Comparison of ENCODE assay signal across 26 cellular contexts in the genomic region with DNA sequence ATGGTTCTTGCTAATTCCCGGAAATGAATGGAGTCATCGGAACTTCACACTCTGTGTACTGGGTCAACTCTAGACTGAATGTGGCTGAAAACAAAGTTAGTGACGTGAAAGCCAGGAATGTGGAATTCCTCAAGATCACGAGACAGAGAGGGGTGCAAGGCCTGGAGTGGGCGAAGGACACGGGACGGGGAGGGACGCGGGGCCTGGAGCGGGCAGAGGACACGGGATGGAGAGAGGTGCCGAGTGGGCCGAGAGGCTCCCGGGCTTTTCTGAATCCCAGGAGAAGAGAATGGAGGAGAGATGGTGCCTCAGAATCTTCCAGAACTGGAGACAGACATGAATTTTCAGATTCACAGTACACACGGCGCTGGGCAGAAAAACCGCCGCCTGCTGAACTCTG. TPM values are rescaled to one million over a fixed set of nuclear protein-coding genes. Genes with fewer than 3 reads are reported as not detected.
DNase-seq lines count a peak whose midpoint lies in the region; ATAC-seq, FAIRE-seq and TF ChIP-seq lines count a peak whose summit lies in the region.
"Had no signal": no experiment of that assay in that cellular context is flagged by ENCODE, and none has a peak within 500 bp of the region (broad histone marks: within the 10 kb centered on the region; RNA-seq: fewer than 3 reads in every experiment).

No MANE protein-coding gene starts in this region.

- H3K9ac ChIP-seq in astrocyte (ENCODE audit: low read length) (peak overlapping the region; percentile 59), kidney (ENCODE audit: low read length in 2 of 2) (no peak overlapping the region)
- H3K9ac ChIP-seq: GM23248 had no signal

- no peak overlapping the region for H3K27ac Mint-ChIP-seq in astrocyte (ENCODE audit: unreplicated experiment)
- no peak overlapping the region for H3K27ac Mint-ChIP-seq in CD4-positive, alpha-beta memory T cell
- no peak overlapping the region for H3K27ac Mint-ChIP-seq in natural killer cell
- H3K27ac Mint-ChIP-seq: CD4-positive, alpha-beta T cell; HFFc6 had no signal

- H3K9me3 Mint-ChIP-seq in astrocyte (ENCODE audit: unreplicated experiment) = no peaks in the 10 kb centered on the region
- H3K9me3 Mint-ChIP-seq in CD4-positive, alpha-beta memory T cell = peaks cover 0 to under 1% (median 0%) of the 10 kb centered on the region in 8 donors
- no peaks in the 10 kb centered on the region for H3K9me3 Mint-ChIP-seq in natural killer cell
- H3K9me3 Mint-ChIP-seq: CD4-positive, alpha-beta T cell; HFFc6 had no signal

- H3K27me3 ChIP-seq in H7 (ENCODE audit: control insufficient read depth, insufficient read depth, low read length) (no peaks in the 10 kb centered on the region), astrocyte (ENCODE audit: insufficient read depth, low read length) (no peaks in the 10 kb centered on the region)
- H3K27me3 ChIP-seq in CD4-positive, alpha-beta memory T cell (ENCODE audit: insufficient read depth, low read length) = no peaks in the 10 kb centered on the region
- H3K27me3 ChIP-seq: BLaER1 treated with 17β-estradiol and CSF1 and Interleukin-3, amounts not matched to agents 10 nM and 100 nM; MG63 had no signal

- POLR2A ChIA-PET in CD4-positive, alpha-beta memory T cell (lab: Charles Lee; ENCODE audit: partially characterized antibody) = no interaction called here

- no peak overlapping the region for H3K4me3 ChIP-seq in H7 (ENCODE audit: insufficient read depth, low read depth, low read length)
- no peak overlapping the region for H3K4me3 ChIP-seq in astrocyte (ENCODE audit: insufficient read depth, low read depth, low read length)
- no peak overlapping the region for H3K4me3 ChIP-seq in kidney (ENCODE audit: low read length in 2 of 2)
- no peak overlapping the region for H3K4me3 ChIP-seq in CD4-positive, alpha-beta memory T cell (ENCODE audit: low read length in 2 of 2)
- H3K4me3 ChIP-seq: BLaER1 treated with 17β-estradiol and CSF1 and Interleukin-3, amounts not matched to agents 10 nM and 100 nM; GM23248; HAP-1; MG63 had no signal

- intact Hi-C loops in kidney (cut with DNase I) = no loop called here
- intact Hi-C loops in sciatic nerve (cut with DNase I) = loop anchor here (5.0 kb wide), 1 partner anchor 1325 kb away; no protein-coding TSS in a partner anchor
- intact Hi-C loops in CD4-positive, alpha-beta memory T cell (cut with micrococcal nuclease) = no loop called here
- intact Hi-C loops in natural killer cell (cut with micrococcal nuclease) = no loop called here

- CTCF ChIA-PET in CD4-positive, alpha-beta memory T cell (lab: Charles Lee; ENCODE audit: partially characterized antibody) = no interaction called here

- peaks cover 8% of the 10 kb centered on the region for H4K20me1 ChIP-seq in astrocyte (ENCODE audit: insufficient read depth, low read length)

- H3K36me3 Mint-ChIP-seq in astrocyte (ENCODE audit: low read depth, unreplicated experiment) = peaks cover 13% of the 10 kb centered on the region
- peaks cover 20 to 22% of the 10 kb centered on the region in 2 donors for H3K36me3 Mint-ChIP-seq in CD4-positive, alpha-beta memory T cell
- no peaks in the 10 kb centered on the region for H3K36me3 Mint-ChIP-seq in natural killer cell

- peak overlapping the region; percentile 63 for H3K4me2 ChIP-seq in astrocyte (ENCODE audit: low read length)
- H3K4me2 ChIP-seq: BLaER1 treated with 17β-estradiol and CSF1 and Interleukin-3, amounts not matched to agents 10 nM and 100 nM had no signal

- no peaks in the 10 kb centered on the region for H3K4me1 Mint-ChIP-seq in astrocyte (ENCODE audit: low read depth, unreplicated experiment)
- H3K4me1 Mint-ChIP-seq in CD4-positive, alpha-beta memory T cell = peaks cover 0 to 1% (median 0%) of the 10 kb centered on the region in 4 donors
- H3K4me1 Mint-ChIP-seq in natural killer cell = no peaks in the 10 kb centered on the region

- DNase-seq in H7 = peak; percentile 28
- no peak for DNase-seq in astrocyte (ENCODE audit: low read depth)
- peak; percentile 41 for DNase-seq in kidney
- DNase-seq in sciatic nerve (ENCODE audit: low spot score) = no peak
- DNase-seq in CD4-positive, alpha-beta memory T cell = no peak
- DNase-seq in natural killer cell = no peak
- DNase-seq: AML-193; CD4-positive, alpha-beta T cell; COR-L47; DMS53; GM23248; HFFc6; KG1; MG63; NCI-H1417; NCI-H1694; NCI-H2029 treated with DMSO at 0.1 percent for 48 hours; NCI-H446 treated with DMSO at 0.1 percent for 48 hours; NCI-H526; RPMI8226; SHP77 had no signal

- FAIRE-seq in astrocyte (lab: Jason Lieb, UNC) (no peak), kidney (lab: Jason Lieb, UNC) (no peak)
- FAIRE-seq: A204.1, GM18507 had no signal

- H3K4me3 Mint-ChIP-seq in astrocyte (ENCODE audit: unreplicated experiment) = no peak overlapping the region
- no peak overlapping the region for H3K4me3 Mint-ChIP-seq in CD4-positive, alpha-beta memory T cell
- H3K4me3 Mint-ChIP-seq in natural killer cell = no peak overlapping the region
- H3K4me3 Mint-ChIP-seq: CD4-positive, alpha-beta T cell; HFFc6 had no signal

- H3K36me3 ChIP-seq in H7 (replicated peaks; ENCODE audit: control insufficient read depth, insufficient read depth, low read length) = peaks cover 17% of the 10 kb centered on the region
- H3K36me3 ChIP-seq in astrocyte (ENCODE audit: insufficient read depth, low read length) = peaks cover 14% of the 10 kb centered on the region
- H3K36me3 ChIP-seq in kidney (ENCODE audit: control insufficient read depth in 1 of 2, insufficient read depth in 2 of 2, low read length in 2 of 2) = peaks cover 11 to 18% of the 10 kb centered on the region in 2 donors
- H3K36me3 ChIP-seq in CD4-positive, alpha-beta memory T cell (ENCODE audit: insufficient read depth, low read length) = peaks cover 12% of the 10 kb centered on the region

- peak overlapping the region; percentile 70 for H3K27ac ChIP-seq in astrocyte (ENCODE audit: low read depth, low read length)
- no peak overlapping the region for H3K27ac ChIP-seq in kidney (ENCODE audit: low read depth in 2 of 2, low read length in 2 of 2)
- H3K27ac ChIP-seq in CD4-positive, alpha-beta memory T cell (ENCODE audit: low read depth, low read length) = no peak overlapping the region
- H3K27ac ChIP-seq: BLaER1 treated with 17β-estradiol and CSF1 and Interleukin-3, amounts not matched to agents 10 nM and 100 nM; GM23248 had no signal

- TF ChIP-seq CTCF in astrocyte (IDR thresholded peaks at IDR 0.05; ENCODE audit: insufficient read depth, low read depth, low read length) = no peak
- no peak for TF ChIP-seq CTCF in kidney (IDR thresholded peaks at IDR 0.05; ENCODE audit: borderline replicate concordance, extremely low read depth, insufficient read depth)
- no peak for TF ChIP-seq CTCF in natural killer cell (IDR thresholded peaks at IDR 0.05)

- H2AFZ ChIP-seq in astrocyte (ENCODE audit: low read depth, low read length) = no peak overlapping the region
- H2AFZ ChIP-seq: GM23248 had no signal

- no peaks in the 10 kb centered on the region for H3K27me3 Mint-ChIP-seq in astrocyte (ENCODE audit: low read depth, unreplicated experiment)
- H3K27me3 Mint-ChIP-seq in CD4-positive, alpha-beta memory T cell = no peaks in the 10 kb centered on the region
- H3K27me3 Mint-ChIP-seq in natural killer cell (ENCODE audit: low read depth in 2 of 2) = no peaks in the 10 kb centered on the region
- H3K27me3 Mint-ChIP-seq: CD4-positive, alpha-beta T cell had no signal

- H3K9me3 ChIP-seq in astrocyte (ENCODE audit: insufficient read depth, low read depth, low read length) (no peaks in the 10 kb centered on the region), kidney (ENCODE audit: control insufficient read depth in 1 of 2, low read length in 2 of 2) (no peaks in the 10 kb centered on the region)
- no peaks in the 10 kb centered on the region for H3K9me3 ChIP-seq in CD4-positive, alpha-beta memory T cell (ENCODE audit: control insufficient read depth in 1 of 2, low read length in 2 of 2)
- H3K9me3 ChIP-seq: BLaER1 treated with 17β-estradiol and CSF1 and Interleukin-3, amounts not matched to agents 10 nM and 100 nM; HAP-1; MG63 had no signal

- H3K4me1 ChIP-seq in astrocyte (ENCODE audit: insufficient read depth, low read length) (peaks cover 31% of the 10 kb centered on the region), kidney (ENCODE audit: control insufficient read depth in 1 of 2, insufficient read depth in 1 of 2, low read depth in 1 of 2, low read length in 2 of 2) (peaks cover 0 to under 1% of the 10 kb centered on the region in 2 donors)
- no peaks in the 10 kb centered on the region for H3K4me1 ChIP-seq in CD4-positive, alpha-beta memory T cell (ENCODE audit: insufficient read depth, low read length)
- H3K4me1 ChIP-seq: BLaER1 treated with 17β-estradiol and CSF1 and Interleukin-3, amounts not matched to agents 10 nM and 100 nM; HAP-1 had no signal

- ATAC-seq in sciatic nerve (peak; percentile 42), natural killer cell (no peak), GM21390 (IDR thresholded peaks at IDR 0.05; ENCODE audit: unreplicated experiment) (no peak)

- no peaks in the 10 kb centered on the region for H3K79me2 ChIP-seq in astrocyte (ENCODE audit: insufficient read depth, low read length)

RNA-seq across cellular contexts. Expression of a gene that starts 50.6 kb away (rescaled TPM):
- 32.4 and 32.8 TPM in 2 replicates for total RNA-seq in H7 (2014; rRNA removed; shearing (Covaris generic))
- total RNA-seq in astrocyte (14.7 and 14.8 TPM in 2 replicates), kidney (15.9 TPM), sciatic nerve (11.1 TPM), natural killer cell (1 to 10 TPM; 2.4 to 3.8 (median 3.0) TPM)
- 21.4 TPM for polyA plus RNA-seq in kidney (ENCODE audit: insufficient read depth, low read depth, low replicate concordance)
- total RNA-seq in CD4-positive, alpha-beta memory T cell = 10 to 100 TPM; 15.1 to 16.6 TPM
- polyA plus RNA-seq in CD4-positive, alpha-beta memory T cell = 10 to 100 TPM in 1 of 2 donors, 1 to 10 TPM in 1; 6.5 to 12.4 TPM

RNA-seq across cellular contexts. Expression of a gene that starts 51.2 kb away (rescaled TPM):
- total RNA-seq in H7 (2014; rRNA removed; shearing (Covaris generic)) = 82.5 and 101 TPM in 2 replicates
- total RNA-seq in astrocyte = 24.5 and 25.9 TPM in 2 replicates
- 29.7 TPM for total RNA-seq in kidney
- polyA plus RNA-seq in kidney (ENCODE audit: insufficient read depth, low read depth, low replicate concordance) = 11.6 TPM
- total RNA-seq in sciatic nerve = 19.0 TPM
- 10 to 100 TPM; 15.9 to 19.4 TPM for total RNA-seq in CD4-positive, alpha-beta memory T cell
- 1 to 10 TPM; 1.7 to 4.7 TPM for polyA plus RNA-seq in CD4-positive, alpha-beta memory T cell
- total RNA-seq in natural killer cell = 10 to 100 TPM in 2 of 3 donors, 1 to 10 TPM in 1; 6.7 to 10.3 (median 10.3) TPM

RNA-seq across cellular contexts. Expression of a gene that starts 54.6 kb away (rescaled TPM):
- total RNA-seq in H7 (2014; rRNA removed; shearing (Covaris generic)) = 60.5 and 82.1 TPM in 2 replicates
- total RNA-seq in astrocyte = 109 and 121 TPM in 2 replicates
- 168 TPM for total RNA-seq in kidney
- 40.4 TPM for polyA plus RNA-seq in kidney (ENCODE audit: insufficient read depth, low read depth, low replicate concordance)
- 207 TPM for total RNA-seq in sciatic nerve
- total RNA-seq in CD4-positive, alpha-beta memory T cell = 100 to 1,000 TPM; 198 to 210 TPM
- 10 to 100 TPM; 53.7 to 63.3 TPM for polyA plus RNA-seq in CD4-positive, alpha-beta memory T cell
- total RNA-seq in natural killer cell = 10 to 100 TPM; 40.2 to 63.5 (median 48.0) TPM

Comparison
In these comparisons a context has a peak if more than half of its experiments do, and no peak if none do; other contexts are left out.
1. DNase-seq: peak in H7 (single experiment) and kidney (single experiment); none in astrocyte (single experiment), sciatic nerve (single experiment), CD4-positive, alpha-beta memory T cell (0 of 5) and natural killer cell (single experiment).